8 cellular contexts compared by ENCODE assay signal in genomic region chr3:196684548-196685407, GRCh38. TPM values are rescaled to one million over a fixed set of nuclear protein-coding genes. Genes with fewer than 3 reads are reported as not detected.
DNase-seq lines count a peak whose midpoint lies in the region; ATAC-seq and TF ChIP-seq lines count a peak whose summit lies in the region.

No MANE protein-coding gene starts in this region.

- H3K4me3 Mint-ChIP-seq in activated T-cell treated with anti-CD3 and anti-CD28 coated beads, Interleukin-2, amount 50 U/mL, for 24 hours: peak overlapping the region; percentile 14

- H3K9me3 Mint-ChIP-seq in activated T-cell treated with anti-CD3 and anti-CD28 coated beads, Interleukin-2, amount 50 U/mL, for 24 hours: no peaks in the 10 kb centered on the region

- H3K27ac ChIP-seq in testis: no peak overlapping the region

- H3K4me1 ChIP-seq in testis: peaks cover 5% of the 10 kb centered on the region

- peaks cover 12% of the 10 kb centered on the region for H3K4me1 Mint-ChIP-seq in activated T-cell treated with anti-CD3 and anti-CD28 coated beads, Interleukin-2, amount 50 U/mL, for 24 hours (ENCODE audit: low read depth)

- no peaks in the 10 kb centered on the region for H3K27me3 ChIP-seq in testis

- TF ChIP-seq CTCF in fibroblast of the aortic adventitia (IDR thresholded peaks at IDR 0.05; ENCODE audit: insufficient read depth, low read length) (peak; percentile 86), omental fat pad (IDR thresholded peaks at IDR 0.05) (peak in 2 of 3 donors; percentile 47 to 81), testis (IDR thresholded peaks at IDR 0.05) (peak; percentile 92 to 94 (median 93))

- no peaks in the 10 kb centered on the region for H3K36me3 ChIP-seq in testis (ENCODE audit: low read depth, missing control alignments)

- no peak overlapping the region for H3K4me3 ChIP-seq in fibroblast of the aortic adventitia (ENCODE audit: low read depth, low read length)
- H3K4me3 ChIP-seq in testis: no peak overlapping the region

- DNase-seq in DMS 273 treated with DMSO at 0.1 percent for 48 hours (lab: John Stamatoyannopoulos, UW): peak; percentile 25
- peak; percentile 68 for DNase-seq in HuH-7 (ENCODE audit: low spot score)
- peak; percentile 87 for DNase-seq in OCI-M1 (lab: John Stamatoyannopoulos, UW)
- peak; percentile 74 for DNase-seq in activated T-cell treated with anti-CD3 and anti-CD28 coated beads, Interleukin-2, amount 50 U/mL, for 24 hours
- peak; percentile 77 for DNase-seq in fibroblast of the aortic adventitia (ENCODE audit: low read depth)
- peak; percentile 44 for DNase-seq in omental fat pad (ENCODE audit: low spot score)
- peak; percentile 73 for DNase-seq in testis

- WGBS in testis, 2 donors: 49 to 56% methylated on average over 24 of the region's 24 CpGs

- intact Hi-C loops in testis (cut with DNase I; ENCODE audit: low total_unique reads): loop anchor here (5.0 to 10.0 kb wide), 2 partner anchors 50 to 72 kb away; partner anchors contain the start of gene NRROS

- H3K27ac Mint-ChIP-seq in activated T-cell treated with anti-CD3 and anti-CD28 coated beads, Interleukin-2, amount 50 U/mL, for 24 hours: peak overlapping the region; percentile 22

- no peaks in the 10 kb centered on the region for H3K27me3 Mint-ChIP-seq in activated T-cell treated with anti-CD3 and anti-CD28 coated beads, Interleukin-2, amount 50 U/mL, for 24 hours

- no peak for TF ChIP-seq POLR2A in testis (IDR thresholded peaks at IDR 0.05)

- H3K9me3 ChIP-seq in testis: no peaks in the 10 kb centered on the region

- peak; percentile 84 for ATAC-seq in GM21390 (IDR thresholded peaks at IDR 0.05; ENCODE audit: unreplicated experiment)
- ATAC-seq in omental fat pad (ENCODE audit: low FRiP score): peak; percentile 37

- no peaks in the 10 kb centered on the region for H3K36me3 Mint-ChIP-seq in activated T-cell treated with anti-CD3 and anti-CD28 coated beads, Interleukin-2, amount 50 U/mL, for 24 hours (ENCODE audit: low read depth)

RNA-seq across cellular contexts. Expression of gene CEP19, which starts 27.3 kb away (rescaled TPM):
- 4.0 and 6.5 TPM in 2 replicates for total RNA-seq in fibroblast of the aortic adventitia (ENCODE audit: low replicate concordance)
- 1 to 10 TPM in 2 of 4 donors, under 1 TPM in 2; 0.94 to 2.5 (median 1.2) TPM for total RNA-seq in omental fat pad
- total RNA-seq in testis: 10 to 100 TPM in 1 of 2 donors, 1 to 10 TPM in 1; 7.4 to 11.1 TPM
- polyA plus RNA-seq in testis (ENCODE audit: insufficient read depth, low read depth, low replicate concordance): 17.1 TPM

RNA-seq across cellular contexts. Expression of gene PIGX, which starts 27.4 kb away (rescaled TPM):
- total RNA-seq in fibroblast of the aortic adventitia (ENCODE audit: low replicate concordance) (28.0 and 33.5 TPM in 2 replicates), omental fat pad (10 to 100 TPM; 13.0 to 19.4 (median 15.6) TPM), testis (10 to 100 TPM; 23.8 to 37.5 TPM)
- 21.6 TPM for polyA plus RNA-seq in testis (ENCODE audit: insufficient read depth, low read depth, low replicate concordance)

RNA-seq across cellular contexts. Expression of gene NRROS, which starts 45.3 kb away (rescaled TPM):
- total RNA-seq in fibroblast of the aortic adventitia (ENCODE audit: low replicate concordance) (0.65 and 2.9 TPM in 2 replicates), omental fat pad (10 to 100 TPM in 3 of 4 donors, 1 to 10 TPM in 1; 4.3 to 21.0 (median 19.4) TPM), testis (1 to 10 TPM; 2.8 to 3.2 TPM)
- polyA plus RNA-seq in testis (ENCODE audit: insufficient read depth, low read depth, low replicate concordance): 5.5 TPM

RNA-seq across cellular contexts. Expression of gene PAK2, which starts 54.9 kb away (rescaled TPM):
- 39.7 and 45.6 TPM in 2 replicates for total RNA-seq in fibroblast of the aortic adventitia (ENCODE audit: low replicate concordance)
- 100 to 1,000 TPM in 1 of 4 donors, 10 to 100 TPM in 3; 50.3 to 108 (median 81.0) TPM for total RNA-seq in omental fat pad
- 10 to 100 TPM; 47.4 to 49.2 TPM for total RNA-seq in testis
- 30.7 TPM for polyA plus RNA-seq in testis (ENCODE audit: insufficient read depth, low read depth, low replicate concordance)

Comparison
In these comparisons a context has a peak if more than half of its experiments do, and no peak if none do; other contexts are left out.
1. DNase-seq: peak in every context shown above with its lines; median percentile 87 in OCI-M1; 77 in fibroblast of the aortic adventitia; 74 in activated T-cell treated with anti-CD3 and anti-CD28 coated beads, Interleukin-2, amount 50 U/mL, for 24 hours; 73 in testis; 68 in HuH-7; 44 in omental fat pad; 25 in DMS 273 treated with DMSO at 0.1 percent for 48 hours.